9 cellular contexts compared by ENCODE assay signal in genomic region chr4:145216532-145216931, GRCh38. TPM values are rescaled to one million over a fixed set of nuclear protein-coding genes. Genes with fewer than 3 reads are reported as not detected.
DNase-seq lines count a peak whose midpoint lies in the region; ATAC-seq and TF ChIP-seq lines count a peak whose summit lies in the region.
"Had no signal": no experiment of that assay in that cellular context is flagged by ENCODE, and none has a peak within 500 bp of the region (broad histone marks: within the 10 kb centered on the region; RNA-seq: fewer than 3 reads in every experiment).

No MANE protein-coding gene starts in this region.

- H3K36me3 Mint-ChIP-seq in CD14-positive monocyte, result no peaks in the 10 kb centered on the region
- H3K36me3 Mint-ChIP-seq in GM23338 (ENCODE audit: low read depth), result no peaks in the 10 kb centered on the region; the same call in 2 of the 3 replicates
- H3K36me3 Mint-ChIP-seq in endothelial cell (ENCODE audit: low read depth, unreplicated experiment), result no peaks in the 10 kb centered on the region

- no peak for TF ChIP-seq POLR2A in adrenal gland (IDR thresholded peaks at IDR 0.05)

- H3K4me1 ChIP-seq in GM23338 (ENCODE audit: insufficient read depth), result peaks cover 19% of the 10 kb centered on the region
- no peaks in the 10 kb centered on the region for H3K4me1 ChIP-seq in adrenal gland (replicated peaks in 1 of 2)

- no peak overlapping the region for H2AFZ ChIP-seq in GM23338

- H3K9me3 Mint-ChIP-seq in CD14-positive monocyte (peaks cover 0 to 5% (median 0%) of the 10 kb centered on the region in 7 donors), GM23338 (no peaks in the 10 kb centered on the region; the same call in 2 of the 3 replicates), endothelial cell (ENCODE audit: unreplicated experiment) (no peaks in the 10 kb centered on the region)

- H3K9me3 ChIP-seq in adrenal gland (replicated peaks in 1 of 3), result no peaks in the 10 kb centered on the region

- H3K27ac Mint-ChIP-seq in CD14-positive monocyte (no peak overlapping the region), GM23338 (no peak overlapping the region), endothelial cell (ENCODE audit: unreplicated experiment) (no peak overlapping the region)

- H3K27ac ChIP-seq in GM23338 (ENCODE audit: low read depth) (no peak overlapping the region), adrenal gland (no peak overlapping the region)

- H3K27me3 ChIP-seq in GM23338 (ENCODE audit: insufficient read depth), result no peaks in the 10 kb centered on the region
- no peaks in the 10 kb centered on the region for H3K27me3 ChIP-seq in adrenal gland

- no peak for DNase-seq in CD14-positive monocyte (ENCODE audit: low spot score)
- peak; percentile 33 for DNase-seq in GM23338 (ENCODE audit: low spot score)
- DNase-seq in adrenal gland, result no peak
- peak; percentile 26 for DNase-seq in left kidney (ENCODE audit: low read depth, low spot score)
- no peak for DNase-seq in endothelial cell (ENCODE audit: low spot score)
- no peak for DNase-seq in KG1 (lab: John Stamatoyannopoulos, UW)
- DNase-seq: activated CD4-positive, alpha-beta T cell treated with anti-CD3 and anti-CD28 coated beads for 48 hours had no signal

- H3K9me2 ChIP-seq in GM23338 (ENCODE audit: insufficient read depth), result no peaks in the 10 kb centered on the region

- no peak; the same call in 2 of the 3 replicates for ATAC-seq in GM23338
- no peak for ATAC-seq in GM21619 (IDR thresholded peaks at IDR 0.05; ENCODE audit: unreplicated experiment)
- ATAC-seq in GM21526 (IDR thresholded peaks at IDR 0.05; ENCODE audit: low FRiP score, unreplicated experiment), result no peak

- no peaks in the 10 kb centered on the region for H3K79me2 ChIP-seq in GM23338 (replicated peaks; ENCODE audit: insufficient read depth)

- no peaks in the 10 kb centered on the region for H3K36me3 ChIP-seq in GM23338 (ENCODE audit: insufficient read depth)
- H3K36me3 ChIP-seq in adrenal gland (replicated peaks in 1 of 2), result no peaks in the 10 kb centered on the region

- H3K27me3 Mint-ChIP-seq in CD14-positive monocyte (ENCODE audit: low read depth in 3 of 3), result peaks cover 0 to 4% (median 1%) of the 10 kb centered on the region in 3 donors
- H3K27me3 Mint-ChIP-seq in GM23338 (ENCODE audit: insufficient read depth, low read depth, poor library complexity), result no peaks in the 10 kb centered on the region
- H3K27me3 Mint-ChIP-seq in endothelial cell (ENCODE audit: unreplicated experiment), result peaks cover 1% of the 10 kb centered on the region

- TF ChIP-seq CTCF in CD14-positive monocyte (IDR thresholded peaks at IDR 0.05) (peak; percentile 24), GM23338 (conservative IDR thresholded peaks at IDR 0.05; ENCODE audit: low read depth in 2 of 2) (peak; percentile 70 to 80), adrenal gland (IDR thresholded peaks at IDR 0.05) (peak; percentile 23 to 69 (median 50)), endothelial cell (IDR thresholded peaks at IDR 0.05; ENCODE audit: unreplicated experiment) (no peak)

- H3K4me3 ChIP-seq in GM23338 (no peak overlapping the region), adrenal gland (no peak overlapping the region)

- no peaks in the 10 kb centered on the region for H3F3A ChIP-seq in GM23338 (replicated peaks; ENCODE audit: low read depth)

- H3K4me1 Mint-ChIP-seq in CD14-positive monocyte (peaks cover 6% of the 10 kb centered on the region), GM23338 (peaks cover 19% of the 10 kb centered on the region), endothelial cell (ENCODE audit: unreplicated experiment) (peaks cover 12% of the 10 kb centered on the region)

- no peaks in the 10 kb centered on the region for H4K20me1 ChIP-seq in GM23338 (replicated peaks; ENCODE audit: insufficient read depth)

- H3K4me2 ChIP-seq in GM23338, result no peak overlapping the region

- no peak overlapping the region for H3K4me3 Mint-ChIP-seq in CD14-positive monocyte
- no peak overlapping the region for H3K4me3 Mint-ChIP-seq in GM23338
- H3K4me3 Mint-ChIP-seq in endothelial cell (ENCODE audit: unreplicated experiment), result no peak overlapping the region

- intact Hi-C loops in CD14-positive monocyte (cut with micrococcal nuclease) (no loop called here), adrenal gland (cut with DNase I) (no loop called here)

TF ChIP-seq in GM23338, 12 proteins besides CTCF, POLR2A, EP300 and RAD21:
- TF ChIP-seq STAT1 (IDR thresholded peaks at IDR 0.05; ENCODE audit: unreplicated experiment), result no peak
- no peak for TF ChIP-seq ETS1 (IDR thresholded peaks at IDR 0.05)
- TF ChIP-seq EZH2phosphoT487 (IDR thresholded peaks at IDR 0.05; ENCODE audit: unreplicated experiment), result no peak
- no peak for TF ChIP-seq NANOG (IDR thresholded peaks at IDR 0.05; ENCODE audit: borderline replicate concordance)
- no peak for TF ChIP-seq ZNF331 (CRISPR knock-in tag; IDR thresholded peaks at IDR 0.05; ENCODE audit: low read depth)
- no peak for TF ChIP-seq CREB1 (CRISPR knock-in tag; IDR thresholded peaks at IDR 0.05; ENCODE audit: low read depth)
- TF ChIP-seq JUNB (IDR thresholded peaks at IDR 0.05; ENCODE audit: unreplicated experiment), result no peak
- TF ChIP-seq ZNF114 (CRISPR knock-in tag; IDR thresholded peaks at IDR 0.05), result no peak
- no peak for TF ChIP-seq REST (IDR thresholded peaks at IDR 0.05; ENCODE audit: unreplicated experiment)
TF ChIP-seq in GM23338: peak in this region for 0.

RNA-seq across cellular contexts. Expression of gene OTUD4, which starts 36.1 kb away (rescaled TPM):
- polyA plus RNA-seq in CD14-positive monocyte (1 to 10 TPM; 7.5 to 9.0 TPM), GM23338 (2016; fragmentation: Nextera tagmentation; extraction: Ambion mirVana) (15.5 and 17.9 TPM in 2 replicates), adrenal gland (10 to 100 TPM; 12.8 to 25.4 (median 14.6) TPM)
- total RNA-seq in GM23338 (2014; rRNA removed; shearing (Covaris generic)), result 42.2 and 53.2 TPM in 2 replicates
- total RNA-seq in adrenal gland (10 to 100 TPM; 14.4 to 35.7 (median 30.9) TPM), endothelial cell (ENCODE audit: unreplicated experiment) (43.1 TPM)

Comparison
In these comparisons a context has a peak if more than half of its experiments do, and no peak if none do; other contexts are left out.
1. DNase-seq: peak in GM23338 (single experiment) and left kidney (single experiment); none in CD14-positive monocyte (single experiment), adrenal gland (0 of 7), endothelial cell (single experiment) and KG1 (single experiment).